9 cellular contexts compared by ENCODE assay signal in the genomic region with DNA sequence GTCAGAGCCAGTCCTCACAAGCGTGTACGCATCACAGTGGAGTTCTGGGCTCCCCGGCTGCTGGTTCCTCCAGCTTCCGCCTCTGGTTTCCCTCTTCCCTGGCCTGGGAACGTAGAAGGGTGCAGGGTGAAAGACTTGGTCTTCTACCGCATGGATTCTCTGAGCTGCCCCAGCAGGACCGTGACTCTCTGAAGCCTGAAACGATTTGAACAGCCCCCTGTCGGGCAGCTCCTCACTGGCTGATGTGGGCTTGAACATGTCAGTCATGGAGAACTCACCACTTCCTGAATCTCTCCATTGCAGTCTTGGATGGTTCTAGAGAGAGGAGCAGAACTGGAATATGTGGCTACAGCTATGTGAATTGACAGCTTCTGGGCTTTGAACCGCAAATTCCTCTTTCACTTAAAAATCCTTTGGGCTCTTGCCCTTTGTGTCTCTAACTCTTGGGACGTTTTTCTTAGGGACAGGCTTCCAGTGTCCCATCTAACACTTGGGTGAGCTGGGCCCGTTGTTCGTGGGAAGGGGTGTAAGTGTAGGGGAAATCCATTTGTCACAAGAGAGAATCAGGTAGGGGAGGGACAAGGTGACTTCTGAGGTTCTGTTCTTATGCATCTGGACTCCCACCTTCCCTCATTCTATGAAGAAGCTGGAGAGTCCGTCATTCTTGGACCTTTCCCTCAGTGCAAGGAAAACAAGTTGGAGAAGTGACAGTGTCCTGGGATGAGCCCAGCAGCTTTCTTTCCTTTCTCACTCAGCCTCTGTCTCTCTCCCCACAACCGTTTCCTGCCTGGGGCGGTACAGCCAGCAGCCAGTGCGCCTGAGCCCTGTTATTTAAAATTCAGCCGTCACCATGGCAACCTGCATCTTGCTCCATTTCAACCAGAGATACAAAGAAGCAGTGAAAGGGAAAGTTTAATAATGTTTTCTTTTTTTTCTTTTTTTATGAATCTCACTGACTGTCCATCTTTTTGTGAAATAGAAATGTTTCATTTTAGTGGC.
DNase-seq lines count a peak whose midpoint lies in the region; ATAC-seq and TF ChIP-seq lines count a peak whose summit lies in the region.
"Had no signal": no experiment of that assay in that cellular context is flagged by ENCODE, and none has a peak within 500 bp of the region (broad histone marks: within the 10 kb centered on the region; RNA-seq: fewer than 3 reads in every experiment).

No MANE protein-coding gene starts in this region.

- TF ChIP-seq CTCF in GM10248 (IDR thresholded peaks at IDR 0.05; ENCODE audit: control extremely low read depth, extremely low read depth, low read depth, missing control alignments) = no peak
- TF ChIP-seq CTCF in right atrium auricular region (IDR thresholded peaks at IDR 0.05) = no peak

- H3K27ac ChIP-seq in right atrium auricular region = no peak overlapping the region
- H3K27ac ChIP-seq: parathyroid adenoma had no signal

- DNase-seq in GM10248 (ENCODE audit: extremely low spot score) (peak; percentile 52), M059J (ENCODE audit: low read depth) (peak; percentile 92), right atrium auricular region (ENCODE audit: low spot score) (peak; percentile 73), cortex of kidney (lab: John Stamatoyannopoulos, UW) (no peak), NCI-H2196 treated with DMSO at 0.1 percent for 48 hours (lab: John Stamatoyannopoulos, UW; ENCODE audit: unreplicated experiment) (no peak)
- DNase-seq in activated T-helper 1 cell treated with anti-CD3 and anti-CD28 coated beads, Interleukin-12 subunit alpha, Interleukin-12 subunit beta, Interleukin-2, Interleukin-4 antibody, amounts not matched to agents 30 ng/mL and 10 ng/mL and 1 ng/mL, durations not matched to agents 14 hours and 24 hours and 36 hours (ENCODE audit: low spot score) = peak; percentile 79
- peak; percentile 53 to 56 for DNase-seq in stimulated activated CD4-positive, alpha-beta T cell treated with anti-CD3 and anti-CD28 coated beads, Interleukin-2, amount 100 ng/mL, for 48 hours

- H3K4me3 Mint-ChIP-seq in activated T-helper 1 cell treated with anti-CD3 and anti-CD28 coated beads, Interleukin-12 subunit alpha, Interleukin-12 subunit beta, Interleukin-2, Interleukin-4 antibody, amounts not matched to agents 30 ng/mL and 10 ng/mL and 1 ng/mL, durations not matched to agents 14 hours and 24 hours and 36 hours = peak overlapping the region; percentile 67

- peaks cover 0 to 9% of the 10 kb centered on the region in 2 donors for H3K4me1 ChIP-seq in right atrium auricular region

- H3K9me3 Mint-ChIP-seq in activated T-helper 1 cell treated with anti-CD3 and anti-CD28 coated beads, Interleukin-12 subunit alpha, Interleukin-12 subunit beta, Interleukin-2, Interleukin-4 antibody, amounts not matched to agents 30 ng/mL and 10 ng/mL and 1 ng/mL, durations not matched to agents 14 hours and 24 hours and 36 hours = no peaks in the 10 kb centered on the region

- intact Hi-C loops in activated T-helper 1 cell treated with anti-CD3 and anti-CD28 coated beads, Interleukin-12 subunit alpha, Interleukin-12 subunit beta, Interleukin-2, Interleukin-4 antibody, amounts not matched to agents 30 ng/mL and 10 ng/mL and 1 ng/mL, durations not matched to agents 14 hours and 24 hours and 36 hours (cut with micrococcal nuclease) = loop anchor here (1.0 to 10.0 kb wide), 6 partner anchors 10 to 458 kb away; a partner anchor contains a TSS

- peak; percentile 78 for ATAC-seq in GM21717 (IDR thresholded peaks at IDR 0.05; ENCODE audit: unreplicated experiment)

- no peak overlapping the region for H3K4me3 ChIP-seq in right atrium auricular region

- H3K27me3 ChIP-seq in right atrium auricular region = no peaks in the 10 kb centered on the region

- H3K9me3 ChIP-seq in right atrium auricular region = no peaks in the 10 kb centered on the region

- POLR2A ChIA-PET in GM10248 (lab: Yijun Ruan, JAX) = no interaction called here

- peaks cover 2% of the 10 kb centered on the region for H3K27me3 Mint-ChIP-seq in activated T-helper 1 cell treated with anti-CD3 and anti-CD28 coated beads, Interleukin-12 subunit alpha, Interleukin-12 subunit beta, Interleukin-2, Interleukin-4 antibody, amounts not matched to agents 30 ng/mL and 10 ng/mL and 1 ng/mL, durations not matched to agents 14 hours and 24 hours and 36 hours (ENCODE audit: insufficient read depth)

- CTCF ChIA-PET in GM10248 (lab: Yijun Ruan, JAX) = interaction anchor here (0.7 to 3.9 kb wide), 12 partner anchors 9 to 1038 kb away, joined by 3 to 48 read pairs (median 4); no protein-coding TSS in a partner anchor

- peaks cover 68% of the 10 kb centered on the region for H3K4me1 Mint-ChIP-seq in activated T-helper 1 cell treated with anti-CD3 and anti-CD28 coated beads, Interleukin-12 subunit alpha, Interleukin-12 subunit beta, Interleukin-2, Interleukin-4 antibody, amounts not matched to agents 30 ng/mL and 10 ng/mL and 1 ng/mL, durations not matched to agents 14 hours and 24 hours and 36 hours (ENCODE audit: low read depth)

- H3K36me3 Mint-ChIP-seq in activated T-helper 1 cell treated with anti-CD3 and anti-CD28 coated beads, Interleukin-12 subunit alpha, Interleukin-12 subunit beta, Interleukin-2, Interleukin-4 antibody, amounts not matched to agents 30 ng/mL and 10 ng/mL and 1 ng/mL, durations not matched to agents 14 hours and 24 hours and 36 hours (ENCODE audit: low read depth) = peaks cover 1% of the 10 kb centered on the region

- no peaks in the 10 kb centered on the region for H3K36me3 ChIP-seq in right atrium auricular region

- peak overlapping the region; percentile 90 for H3K27ac Mint-ChIP-seq in activated T-helper 1 cell treated with anti-CD3 and anti-CD28 coated beads, Interleukin-12 subunit alpha, Interleukin-12 subunit beta, Interleukin-2, Interleukin-4 antibody, amounts not matched to agents 30 ng/mL and 10 ng/mL and 1 ng/mL, durations not matched to agents 14 hours and 24 hours and 36 hours

Comparison
In these comparisons a context has a peak if more than half of its experiments do, and no peak if none do; other contexts are left out.
1. DNase-seq: peak in GM10248 (single experiment), M059J (single experiment), activated T-helper 1 cell treated with anti-CD3 and anti-CD28 coated beads, Interleukin-12 subunit alpha, Interleukin-12 subunit beta, Interleukin-2, Interleukin-4 antibody, amounts not matched to agents 30 ng/mL and 10 ng/mL and 1 ng/mL, durations not matched to agents 14 hours and 24 hours and 36 hours (single experiment), right atrium auricular region (single experiment) and stimulated activated CD4-positive, alpha-beta T cell treated with anti-CD3 and anti-CD28 coated beads, Interleukin-2, amount 100 ng/mL, for 48 hours (2 of 2); none in cortex of kidney (single experiment) and NCI-H2196 treated with DMSO at 0.1 percent for 48 hours (single experiment).